ENCODE assay signal across 27 cellular contexts in genomic region chr18:36101943-36102342, GRCh38.
"Had no signal": no experiment of that assay in that cellular context is flagged by ENCODE, and none has a peak within 500 bp of the region (broad histone marks: within the 10 kb centered on the region; RNA-seq: fewer than 3 reads in every experiment).

No MANE protein-coding gene starts in this region.

- H3K79me2 ChIP-seq: parathyroid adenoma had no signal

- H3K36me3 Mint-ChIP-seq: immature natural killer cell; mesothelial cell of epicardium; natural killer cell treated with Interleukin-12 subunit alpha and Interleukin-12 subunit beta and Interleukin-15 and Interleukin-18, amount 100 ng/mL, for 72 hours had no signal

- DNase-seq: colonic mucosa; effector CD8-positive, alpha-beta T cell; endodermal cell; foreskin melanocyte; hypothalamus; immature natural killer cell; islet precursor cell; left ventricle myocardium superior; lower lobe of right lung; mucosa of descending colon; naive B cell; right lobe of liver; stimulated activated CD4-positive, alpha-beta T cell treated with anti-CD3 and anti-CD28 coated beads, Interleukin-2, amount 100 ng/mL, for 24 hours; stimulated activated CD4-positive, alpha-beta T cell treated with anti-CD3 and anti-CD28 coated beads, Interleukin-4, amount 100 ng/mL, for 4 hours; stimulated activated naive B cell treated with anti-CD40 and anti-IgM and Interleukin-4, amounts not matched to agents 10 μg/mL and 1 μg/mL and 100 μg/mL, for 72 hours; transverse colon; upper lobe of right lung; uterus had no signal

- H3K36me3 ChIP-seq: colonic mucosa, esophagus muscularis mucosa, lower lobe of right lung, right lobe of liver, transverse colon, upper lobe of right lung, uterus had no signal

- H3K27ac ChIP-seq: colonic mucosa, esophagus muscularis mucosa, lower lobe of right lung, parathyroid adenoma, right lobe of liver, transverse colon, upper lobe of right lung, uterus had no signal

- H3K9me3 ChIP-seq: colonic mucosa, esophagus muscularis mucosa, mucosa of descending colon, right lobe of liver, transverse colon, upper lobe of right lung, uterus had no signal

- H3K4me1 Mint-ChIP-seq: endodermal cell; immature natural killer cell; memory B cell; naive B cell; neural crest cell; stimulated activated naive B cell treated with anti-CD40 and anti-IgM and Interleukin-4, amounts not matched to agents 10 μg/mL and 1 μg/mL and 100 μg/mL, for 72 hours had no signal

- H3K27me3 Mint-ChIP-seq: dendritic cell treated with granulocyte-macrophage colony-stimulating factor and Interleukin-4, amounts not matched to agents 40 ng/mL and 50 ng/mL, for 4 days; progenitor cell of endocrine pancreas; stimulated activated naive CD8-positive, alpha-beta T cell treated with anti-CD3 and anti-CD28 coated beads, Interleukin-15, Interleukin-2, amounts not matched to agents 100 ng/mL and 50 ng/mL, for 24 hours had no signal

- ATAC-seq: left ventricle myocardium superior; lower lobe of right lung; mucosa of descending colon; right lobe of liver; stimulated activated naive B cell treated with anti-CD40 and anti-IgM and Interleukin-4, amounts not matched to agents 10 μg/mL and 1 μg/mL and 100 μg/mL, for 72 hours; upper lobe of right lung had no signal

- H3K9me3 Mint-ChIP-seq: immature natural killer cell; natural killer cell treated with Interleukin-12 subunit alpha and Interleukin-12 subunit beta and Interleukin-15 and Interleukin-18, amount 100 ng/mL, for 72 hours; stimulated activated naive CD8-positive, alpha-beta T cell treated with anti-CD3 and anti-CD28 coated beads, Interleukin-15, Interleukin-2, amounts not matched to agents 100 ng/mL and 50 ng/mL, for 24 hours had no signal

- H2AFZ ChIP-seq: parathyroid adenoma had no signal

- H3K4me3 ChIP-seq: colonic mucosa, esophagus muscularis mucosa, lower lobe of right lung, mucosa of descending colon, right lobe of liver, transverse colon, upper lobe of right lung, uterus had no signal

- H3K4me1 ChIP-seq: colonic mucosa, esophagus muscularis mucosa, lower lobe of right lung, parathyroid adenoma, right lobe of liver, transverse colon, upper lobe of right lung, uterus had no signal

- H3K4me3 Mint-ChIP-seq: dendritic cell treated with granulocyte-macrophage colony-stimulating factor and Interleukin-4, amounts not matched to agents 40 ng/mL and 50 ng/mL, for 4 days; endodermal cell; immature natural killer cell; memory B cell; mesothelial cell of epicardium; naive B cell; natural killer cell treated with Interleukin-12 subunit alpha and Interleukin-12 subunit beta and Interleukin-15 and Interleukin-18, amount 100 ng/mL, for 72 hours; neural crest cell; stimulated activated naive B cell treated with anti-CD40 and anti-IgM and Interleukin-4, amounts not matched to agents 10 μg/mL and 1 μg/mL and 100 μg/mL, for 72 hours; stimulated activated naive CD8-positive, alpha-beta T cell treated with anti-CD3 and anti-CD28 coated beads, Interleukin-15, Interleukin-2, amounts not matched to agents 100 ng/mL and 50 ng/mL, for 24 hours had no signal

- H3K27ac Mint-ChIP-seq: dendritic cell treated with granulocyte-macrophage colony-stimulating factor and Interleukin-4, amounts not matched to agents 40 ng/mL and 50 ng/mL, for 4 days; endodermal cell; immature natural killer cell; memory B cell; mesothelial cell of epicardium; naive B cell; natural killer cell treated with Interleukin-12 subunit alpha and Interleukin-12 subunit beta and Interleukin-15 and Interleukin-18, amount 100 ng/mL, for 72 hours; progenitor cell of endocrine pancreas; stimulated activated naive B cell treated with anti-CD40 and anti-IgM and Interleukin-4, amounts not matched to agents 10 μg/mL and 1 μg/mL and 100 μg/mL, for 72 hours; stimulated activated naive CD8-positive, alpha-beta T cell treated with anti-CD3 and anti-CD28 coated beads, Interleukin-15, Interleukin-2, amounts not matched to agents 100 ng/mL and 50 ng/mL, for 24 hours had no signal

- H3K9ac ChIP-seq: parathyroid adenoma had no signal

- H3K27me3 ChIP-seq: colonic mucosa, right lobe of liver, transverse colon, upper lobe of right lung, uterus had no signal
